8 cellular contexts compared by ENCODE assay signal in the genomic region with DNA sequence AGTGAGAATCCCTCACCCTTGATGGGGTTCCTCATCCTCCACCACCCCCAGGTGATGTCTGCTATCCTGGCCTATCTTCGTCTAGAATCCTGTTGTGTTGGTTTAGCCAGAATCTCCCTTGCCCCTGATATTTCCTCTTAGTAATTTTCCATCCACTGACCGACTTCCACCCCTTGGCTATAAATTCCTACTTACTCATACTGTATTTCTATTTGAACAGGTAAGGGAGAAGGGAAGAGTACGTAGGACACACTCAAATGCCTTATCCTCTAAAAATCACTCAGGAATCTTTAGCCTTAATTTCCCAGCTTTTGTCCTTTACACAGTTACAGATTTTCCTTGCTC. TPM values are rescaled to one million over a fixed set of nuclear protein-coding genes. Genes with fewer than 3 reads are reported as not detected.
DNase-seq lines count a peak whose midpoint lies in the region; TF ChIP-seq lines count a peak whose summit lies in the region.

No MANE protein-coding gene starts in this region.

- WGBS in ectodermal cell, 2 experiments = 97 to 98% methylated on average over 2 of the region's 3 CpGs

- peak overlapping the region; percentile 87 for H3K4me3 Mint-ChIP-seq in neural progenitor cell

- in situ Hi-C loops in GM13976 (cut with MboI; ENCODE audit: low sequenced_read_pairs, unreplicated experiment) = no loop called here

- H3F3A ChIP-seq in neural progenitor cell (ENCODE audit: low read depth) = peaks cover 18% of the 10 kb centered on the region

- peak overlapping the region; percentile 54 for H3K4me3 ChIP-seq in NB4 (ENCODE audit: low read depth, low read length)
- H3K4me3 ChIP-seq in ectodermal cell (ENCODE audit: insufficient read depth, low read depth, low read length) = peak overlapping the region; percentile 60
- peak overlapping the region; percentile 93 for H3K4me3 ChIP-seq in neural progenitor cell

- peaks cover 18% of the 10 kb centered on the region for H3K36me3 Mint-ChIP-seq in neural progenitor cell

- H3K27ac Mint-ChIP-seq in neural progenitor cell = peak overlapping the region; percentile 76

- H3K27ac ChIP-seq in C4-2B (peak overlapping the region; percentile 86; the same call in 1 of the 2 replicates), ectodermal cell (ENCODE audit: insufficient read depth, low read depth, low read length, poor library complexity, severe bottlenecking) (no peak overlapping the region), neural progenitor cell (no peak overlapping the region)

- DNase-seq in NB4 (ENCODE audit: low read depth) (no peak), neural progenitor cell (ENCODE audit: low spot score) (no peak), NCI-H187 (lab: John Stamatoyannopoulos, UW) (no peak), GM13976 (ENCODE audit: low spot score) (no peak), NCI-H510A (lab: John Stamatoyannopoulos, UW) (no peak)
- DNase-seq in stimulated activated CD4-positive, alpha-beta T cell treated with anti-CD3 and anti-CD28 coated beads, Interleukin-12 subunit alpha, Interleukin-12 subunit beta, amount 100 ng/mL, for 4 hours = no peak

- H3K36me3 ChIP-seq in ectodermal cell (ENCODE audit: control insufficient read depth, insufficient read depth, low read length) (no peaks in the 10 kb centered on the region), neural progenitor cell (no peaks in the 10 kb centered on the region)

- peak overlapping the region; percentile 98 for H3K4me2 ChIP-seq in neural progenitor cell

- H4K20me1 ChIP-seq in neural progenitor cell (ENCODE audit: low read depth) = peaks cover 20% of the 10 kb centered on the region

- no peak overlapping the region for H3K9ac ChIP-seq in neural progenitor cell

- H3K9me3 ChIP-seq in ectodermal cell (ENCODE audit: control insufficient read depth, low read length) = no peaks in the 10 kb centered on the region
- H3K9me3 ChIP-seq in neural progenitor cell (ENCODE audit: low read depth) = no peaks in the 10 kb centered on the region

- H3K27me3 Mint-ChIP-seq in neural progenitor cell (ENCODE audit: insufficient read depth, low read depth) = no peaks in the 10 kb centered on the region

- peaks cover 7% of the 10 kb centered on the region for H3K9me3 Mint-ChIP-seq in neural progenitor cell

- peak overlapping the region; percentile 70 for H2AFZ ChIP-seq in neural progenitor cell (replicated peaks)

- TF ChIP-seq POLR2A in NB4 (IDR thresholded peaks at IDR 0.05; ENCODE audit: extremely low read depth, insufficient read length) = no peak

- H3K79me2 ChIP-seq in neural progenitor cell (ENCODE audit: low read depth) = peaks cover 37% of the 10 kb centered on the region

- TF ChIP-seq CTCF in C4-2B (conservative IDR thresholded peaks at IDR 0.05) = no peak
- no peak for TF ChIP-seq CTCF in NB4 (IDR thresholded peaks at IDR 0.05; ENCODE audit: low read depth, low read length)
- TF ChIP-seq CTCF in neural progenitor cell (IDR thresholded peaks at IDR 0.05) = no peak
- no peak for TF ChIP-seq CTCF in GM13976 (IDR thresholded peaks at IDR 0.05; ENCODE audit: borderline replicate concordance, control extremely low read depth, extremely low read depth, insufficient read depth, missing control alignments)

- H3K27me3 ChIP-seq in ectodermal cell (ENCODE audit: control insufficient read depth, insufficient read depth, low read length, poor library complexity, severe bottlenecking) (peaks cover 48% of the 10 kb centered on the region), neural progenitor cell (peaks cover 35% of the 10 kb centered on the region)

- H3K4me1 Mint-ChIP-seq in neural progenitor cell = peaks cover 13% of the 10 kb centered on the region

- H3K4me1 ChIP-seq in ectodermal cell (ENCODE audit: control insufficient read depth, insufficient read depth, low read length) (no peaks in the 10 kb centered on the region), neural progenitor cell (peaks cover 12% of the 10 kb centered on the region)

RNA-seq across cellular contexts. Expression of gene TFG, which starts 0.7 kb away (rescaled TPM):
- 147 TPM for polyA plus RNA-seq in ectodermal cell (2013, experiment 1 of 4)
- 137 TPM for polyA plus RNA-seq in ectodermal cell (2013, experiment 2 of 4)
- polyA plus RNA-seq in ectodermal cell (2013, experiment 3 of 4) = 115 TPM
- polyA plus RNA-seq in ectodermal cell (2013, experiment 4 of 4) = 125 TPM
- total RNA-seq in neural progenitor cell (ENCODE audit: low replicate concordance) = 86.1 and 105 TPM in 2 replicates
